In genomic region chr14:52961060-52961639, GRCh38 we compare ENCODE assay signal across 8 cellular contexts. TPM values are rescaled to one million over a fixed set of nuclear protein-coding genes. Genes with fewer than 3 reads are reported as not detected.
DNase-seq lines count a peak whose midpoint lies in the region; ATAC-seq, FAIRE-seq and TF ChIP-seq lines count a peak whose summit lies in the region.

No MANE protein-coding gene starts in this region.

- H3K4me3 ChIP-seq in AG10803 (ENCODE audit: low read length): no peak overlapping the region
- no peak overlapping the region for H3K4me3 ChIP-seq in NB4 (ENCODE audit: low read depth, low read length)
- no peak overlapping the region for H3K4me3 ChIP-seq in keratinocyte (ENCODE audit: control insufficient read depth in 2 of 3, extremely low read depth in 1 of 3, insufficient read depth in 2 of 3, low read depth in 1 of 3, low read length in 3 of 3)

- H3K4me2 ChIP-seq in keratinocyte (ENCODE audit: control insufficient read depth, extremely low read depth, insufficient read depth, low read depth, low read length): no peak overlapping the region

- peak; percentile 58 for DNase-seq in AG10803 (ENCODE audit: low read depth)
- peak; percentile 50 for DNase-seq in NB4 (ENCODE audit: low read depth)
- DNase-seq in T-helper 2 cell treated with Interferon-gamma antibody and Interleukin-4, amounts not matched to agents 5 μg/mL and 100 μg/mL, for 36 hours (ENCODE audit: low spot score): peak; percentile 10
- DNase-seq in T47D (ENCODE audit: low read depth in 1 of 2, low spot score in 1 of 2): peak; percentile 66 to 86
- DNase-seq in keratinocyte (ENCODE audit: low read depth, low spot score): no peak
- DNase-seq in stimulated activated CD4-positive, alpha-beta T cell treated with anti-CD3 and anti-CD28 coated beads, TNF-alpha, amount 100 ng/mL, for 4 hours (ENCODE audit: low read depth in 3 of 3): peak in 2 of 3 experiments; percentile 21 to 49
- DNase-seq in epidermal melanocyte (ENCODE audit: insufficient read length, low spot score): no peak

- TF ChIP-seq POLR2A in NB4 (IDR thresholded peaks at IDR 0.05; ENCODE audit: extremely low read depth, insufficient read length): no peak

- in situ Hi-C loops in T47D (cut with HindIII; ENCODE audit: low pct_unique_long_range_greater_than_20kb, low sequenced_read_pairs): no loop called here

- no peak overlapping the region for H3K27ac ChIP-seq in keratinocyte (ENCODE audit: control insufficient read depth, insufficient read depth, low read length)

- peak; percentile 56 for ATAC-seq in GM18511 (IDR thresholded peaks at IDR 0.05; ENCODE audit: unreplicated experiment)

- no peaks in the 10 kb centered on the region for H3K4me1 ChIP-seq in keratinocyte (ENCODE audit: control insufficient read depth, extremely low read depth, insufficient read depth, low read length)

- H3K9ac ChIP-seq in keratinocyte (ENCODE audit: control insufficient read depth, extremely low read depth, insufficient read depth, low read length): no peak overlapping the region

- no peak overlapping the region for H3K4me3 Mint-ChIP-seq in T-helper 2 cell treated with Interferon-gamma antibody and Interleukin-4, amounts not matched to agents 5 μg/mL and 100 μg/mL, for 36 hours

- no peak overlapping the region for H3K27ac Mint-ChIP-seq in T-helper 2 cell treated with Interferon-gamma antibody and Interleukin-4, amounts not matched to agents 5 μg/mL and 100 μg/mL, for 36 hours

- peak; percentile 69 for FAIRE-seq in keratinocyte (lab: Jason Lieb, UNC)

- TF ChIP-seq CTCF in AG10803 (conservative IDR thresholded peaks at IDR 0.05; ENCODE audit: low read length): peak; percentile 72
- TF ChIP-seq CTCF in NB4 (IDR thresholded peaks at IDR 0.05; ENCODE audit: low read depth, low read length): peak; percentile 41
- peak; percentile 60 to 84 (median 72) for TF ChIP-seq CTCF in keratinocyte (optimal IDR thresholded peaks at IDR 0.05 in 1 of 3, IDR thresholded peaks at IDR 0.05 in 1 of 3, conservative IDR thresholded peaks at IDR 0.05 in 1 of 3; ENCODE audit: extremely low read depth in 1 of 3, insufficient read depth in 2 of 3, low read length in 3 of 3)

- no peaks in the 10 kb centered on the region for H4K20me1 ChIP-seq in keratinocyte (ENCODE audit: control insufficient read depth, extremely low read depth, insufficient read depth, low read length)

- H2AFZ ChIP-seq in keratinocyte (ENCODE audit: control insufficient read depth, low read length): no peak overlapping the region

- peaks cover 2% of the 10 kb centered on the region for H3K4me1 Mint-ChIP-seq in T-helper 2 cell treated with Interferon-gamma antibody and Interleukin-4, amounts not matched to agents 5 μg/mL and 100 μg/mL, for 36 hours (ENCODE audit: low read depth)

- no peaks in the 10 kb centered on the region for H3K79me2 ChIP-seq in keratinocyte (ENCODE audit: control insufficient read depth, insufficient read depth, low read length)

- H3K27me3 ChIP-seq in keratinocyte (ENCODE audit: control insufficient read depth, extremely low read depth, insufficient read depth, low read length): no peaks in the 10 kb centered on the region

- H3K9me3 ChIP-seq in keratinocyte (ENCODE audit: control insufficient read depth, low read depth, low read length): no peaks in the 10 kb centered on the region

- H3K27me3 Mint-ChIP-seq in T-helper 2 cell treated with Interferon-gamma antibody and Interleukin-4, amounts not matched to agents 5 μg/mL and 100 μg/mL, for 36 hours (ENCODE audit: low read depth): peaks cover 4% of the 10 kb centered on the region

- no peaks in the 10 kb centered on the region for H3K36me3 Mint-ChIP-seq in T-helper 2 cell treated with Interferon-gamma antibody and Interleukin-4, amounts not matched to agents 5 μg/mL and 100 μg/mL, for 36 hours (ENCODE audit: low read depth)

- no peaks in the 10 kb centered on the region for H3K9me1 ChIP-seq in keratinocyte (ENCODE audit: control insufficient read depth, extremely low read depth, insufficient read depth, low read length)

- no peaks in the 10 kb centered on the region for H3K36me3 ChIP-seq in keratinocyte (ENCODE audit: control insufficient read depth in 2 of 2, extremely low read depth in 1 of 2, insufficient read depth in 2 of 2, low read length in 2 of 2)

- dilution Hi-C loops in keratinocyte (cut with MboI; ENCODE audit: extremely low pct_ligation_motif_present, low sequenced_read_pairs): no loop called here

- H3K9me3 Mint-ChIP-seq in T-helper 2 cell treated with Interferon-gamma antibody and Interleukin-4, amounts not matched to agents 5 μg/mL and 100 μg/mL, for 36 hours: no peaks in the 10 kb centered on the region

RNA-seq across cellular contexts. Expression of gene FERMT2, which starts 10.3 kb away (rescaled TPM):
- polyA plus RNA-seq in keratinocyte: 9.7 to 19.6 TPM (median 15.0 TPM) in 3 replicates
- polyA plus RNA-seq in keratinocyte (2011; ENCODE audit: low read depth): 23.4 TPM
- 10.9 and 20.5 TPM in 2 replicates for polyA plus RNA-seq in keratinocyte (2011; cell fraction: cytosol; rRNA removed)
- 23.4 and 34.5 TPM in 2 replicates for polyA plus RNA-seq in keratinocyte (2011; cell fraction: nucleus; rRNA removed)
- polyA plus RNA-seq in keratinocyte (2012; ENCODE audit: low replicate concordance): 6.4 and 12.0 TPM in 2 replicates
- polyA minus RNA-seq in keratinocyte: 8.0 to 16.8 TPM (median 10.6 TPM) in 3 replicates
- 13.6 TPM for polyA minus RNA-seq in keratinocyte (2011; cell fraction: cytosol; rRNA and poly(A)+ RNA removed)
- polyA minus RNA-seq in keratinocyte (2011; cell fraction: nucleus; rRNA and poly(A)+ RNA removed): 12.3 and 21.5 TPM in 2 replicates

Comparison
In these comparisons a context has a peak if more than half of its experiments do, and no peak if none do; other contexts are left out.
1. DNase-seq: peak in AG10803 (single experiment), NB4 (single experiment), T-helper 2 cell treated with Interferon-gamma antibody and Interleukin-4, amounts not matched to agents 5 μg/mL and 100 μg/mL, for 36 hours (single experiment), T47D (2 of 2) and stimulated activated CD4-positive, alpha-beta T cell treated with anti-CD3 and anti-CD28 coated beads, TNF-alpha, amount 100 ng/mL, for 4 hours (2 of 3); none in keratinocyte (single experiment) and epidermal melanocyte (single experiment).
2. Peak in every context shown above with its lines, with median percentiles within 50 percentile points of each other: CTCF ChIP-seq.